Comparison of ENCODE assay signal across 1 cellular context in genomic region chr11:18634140-18635032, GRCh38.
TF ChIP-seq lines count a peak whose summit lies in the region.

SPTY2D1 (minus strand) TSS chr11:18634342; CDS start chr11:18634257, 85 bp downstream.

TF ChIP-seq in HEK293, 187 proteins besides CTCF, POLR2A, EP300 and RAD21 (continued from another document and continues in another):
- TF ChIP-seq PBX3 (CRISPR knock-in tag; IDR thresholded peaks at IDR 0.05) (no peak; the same call in 1 of the 2 replicates), HOXC10 (CRISPR knock-in tag; IDR thresholded peaks at IDR 0.05) (no peak), ZNF148 (tag by site-specific recombination; IDR thresholded peaks at IDR 0.05; ENCODE audit: borderline replicate concordance) (no peak), ZNF19 (tag by site-specific recombination; IDR thresholded peaks at IDR 0.05; ENCODE audit: low read depth) (no peak), KLF9 (tag by site-specific recombination; IDR thresholded peaks at IDR 0.05; ENCODE audit: low read depth) (peak; percentile 90), ZBTB8A (tag by site-specific recombination; IDR thresholded peaks at IDR 0.05) (0 out of 2 replicates have a peak, but pooled peaks have one; percentile 52), ZNF354C (tag by site-specific recombination; IDR thresholded peaks at IDR 0.05; ENCODE audit: borderline replicate concordance, low read depth) (no peak), ZSCAN4 (tag by site-specific recombination; IDR thresholded peaks at IDR 0.05) (no peak), SETDB1 (IDR thresholded peaks at IDR 0.05; ENCODE audit: insufficient read length, low read length) (no peak), KLF16 (tag by site-specific recombination; IDR thresholded peaks at IDR 0.05) (0 out of 2 replicates have a peak, but pooled peaks have one; percentile 13), MEIS1 (CRISPR knock-in tag; IDR thresholded peaks at IDR 0.05; ENCODE audit: borderline replicate concordance) (no peak), ZIC2 (tag by site-specific recombination; IDR thresholded peaks at IDR 0.05) (no peak; the same call in 1 of the 2 replicates), ATF2 (tag by site-specific recombination; IDR thresholded peaks at IDR 0.05; ENCODE audit: low read depth) (no peak), YY1 (tag by site-specific recombination; IDR thresholded peaks at IDR 0.05) (no peak), PATZ1 (tag by site-specific recombination; IDR thresholded peaks at IDR 0.05) (peak; percentile 61), ZNF768 (tag by site-specific recombination; IDR thresholded peaks at IDR 0.05) (no peak), ZNF785 (tag by site-specific recombination; IDR thresholded peaks at IDR 0.05) (no peak), ZSCAN5A (tag by site-specific recombination; IDR thresholded peaks at IDR 0.05) (no peak), ZNF747 (tag by site-specific recombination; IDR thresholded peaks at IDR 0.05) (no peak), ZNF518A (tag by site-specific recombination; conservative IDR thresholded peaks at IDR 0.05; ENCODE audit: low read depth) (peak; percentile 58), ZNF280D (tag by site-specific recombination; IDR thresholded peaks at IDR 0.05) (no peak), ZNF692 (tag by site-specific recombination; IDR thresholded peaks at IDR 0.05) (no peak), SP3 (tag by site-specific recombination; IDR thresholded peaks at IDR 0.05) (peak; percentile 28), SALL2 (tag by site-specific recombination; IDR thresholded peaks at IDR 0.05; ENCODE audit: borderline replicate concordance) (no peak), ZNF623 (tag by site-specific recombination; IDR thresholded peaks at IDR 0.05) (no peak), TSHZ1 (tag by site-specific recombination; IDR thresholded peaks at IDR 0.05; ENCODE audit: borderline replicate concordance) (no peak)
